9 cellular contexts compared by ENCODE assay signal in genomic region chr9:113375057-113376023, GRCh38. TPM values are rescaled to one million over a fixed set of nuclear protein-coding genes. Genes with fewer than 3 reads are reported as not detected.
A peak's percentile ranks its signal among the peaks of the same experiment; 100 is the strongest.
DNase-seq lines count a peak whose midpoint lies in the region; ATAC-seq and TF ChIP-seq lines count a peak whose summit lies in the region.
"Had no signal": no experiment of that assay in that cellular context is flagged by ENCODE, and none has a peak within 500 bp of the region (broad histone marks: within the 10 kb centered on the region; RNA-seq: fewer than 3 reads in every experiment).

No MANE protein-coding gene starts in this region.

- DNase-seq in CD8-positive, alpha-beta T cell = no peak
- no peak for DNase-seq in chondrocyte (ENCODE audit: low spot score)
- DNase-seq in naive thymus-derived CD8-positive, alpha-beta T cell = no peak
- no peak for DNase-seq in AML-193 (lab: John Stamatoyannopoulos, UW)
- no peak for DNase-seq in GDM1 (lab: John Stamatoyannopoulos, UW)
- no peak for DNase-seq in AG20443 (ENCODE audit: low spot score)
- no peak for DNase-seq in SW480 (ENCODE audit: low spot score)

- peak overlapping the region; percentile 68 for H3K4me2 ChIP-seq in Loucy (ENCODE audit: low read depth, low read length, poor library complexity, severe bottlenecking)

- peaks cover 13% of the 10 kb centered on the region for H3K4me1 Mint-ChIP-seq in CD8-positive, alpha-beta T cell (ENCODE audit: low read depth)
- peaks cover 6% of the 10 kb centered on the region for H3K4me1 Mint-ChIP-seq in chondrocyte (ENCODE audit: low read depth)
- H3K4me1 Mint-ChIP-seq in naive thymus-derived CD8-positive, alpha-beta T cell = peaks cover 7 to 22% (median 13%) of the 10 kb centered on the region in 4 donors

- H3K9ac ChIP-seq in Loucy (ENCODE audit: low read depth, low read length, poor library complexity, severe bottlenecking) = no peak overlapping the region

- H3K4me1 ChIP-seq in CD8-positive, alpha-beta T cell (ENCODE audit: insufficient read depth, low read length) = peaks cover 8% of the 10 kb centered on the region
- H3K4me1 ChIP-seq in Loucy (ENCODE audit: insufficient read depth, low read length, poor library complexity, severe bottlenecking) = no peaks in the 10 kb centered on the region

- peaks cover 8% of the 10 kb centered on the region for H3K36me3 ChIP-seq in CD8-positive, alpha-beta T cell (ENCODE audit: insufficient read depth, low read length)
- H3K36me3 ChIP-seq in Loucy (ENCODE audit: insufficient read depth, low read length) = no peaks in the 10 kb centered on the region

- no peak overlapping the region for H2AFZ ChIP-seq in Loucy (ENCODE audit: low read length)

- no peaks in the 10 kb centered on the region for H3F3A ChIP-seq in Loucy (ENCODE audit: low read depth)

- no peaks in the 10 kb centered on the region for H3K27me3 ChIP-seq in CD8-positive, alpha-beta T cell (ENCODE audit: insufficient read depth, low read length)
- no peaks in the 10 kb centered on the region for H3K27me3 ChIP-seq in Loucy (ENCODE audit: insufficient read depth, low read length, poor library complexity, severe bottlenecking)

- peak overlapping the region; percentile 86 for H3K4me3 Mint-ChIP-seq in CD8-positive, alpha-beta T cell
- H3K4me3 Mint-ChIP-seq in chondrocyte (ENCODE audit: unreplicated experiment) = peak overlapping the region; percentile 78
- peak overlapping the region; percentile 77 to 96 (median 84) for H3K4me3 Mint-ChIP-seq in naive thymus-derived CD8-positive, alpha-beta T cell

- CTCF ChIA-PET in CD8-positive, alpha-beta T cell (lab: Charles Lee) = no interaction called here

- peak overlapping the region; percentile 50 for H3K27ac Mint-ChIP-seq in CD8-positive, alpha-beta T cell
- H3K27ac Mint-ChIP-seq in chondrocyte (ENCODE audit: unreplicated experiment) = no peak overlapping the region
- peak overlapping the region; percentile 29 to 94 (median 90) for H3K27ac Mint-ChIP-seq in naive thymus-derived CD8-positive, alpha-beta T cell

- H3K27ac ChIP-seq in CD8-positive, alpha-beta T cell (ENCODE audit: low read depth, low read length) = no peak overlapping the region

- no peaks in the 10 kb centered on the region for H4K20me1 ChIP-seq in Loucy (ENCODE audit: insufficient read depth, low read length, poor library complexity, severe bottlenecking)

- TF ChIP-seq CTCF in CD8-positive, alpha-beta T cell (IDR thresholded peaks at IDR 0.05) = no peak
- TF ChIP-seq CTCF in Loucy (conservative IDR thresholded peaks at IDR 0.05; ENCODE audit: low read length) (no peak), chondrocyte (IDR thresholded peaks at IDR 0.05) (no peak)

- no peaks in the 10 kb centered on the region for H3K9me3 Mint-ChIP-seq in CD8-positive, alpha-beta T cell
- no peaks in the 10 kb centered on the region for H3K9me3 Mint-ChIP-seq in chondrocyte (ENCODE audit: low read depth)
- H3K9me3 Mint-ChIP-seq in naive thymus-derived CD8-positive, alpha-beta T cell = no peaks in the 10 kb centered on the region

- no peaks in the 10 kb centered on the region for H3K27me3 Mint-ChIP-seq in CD8-positive, alpha-beta T cell (ENCODE audit: low read depth)
- H3K27me3 Mint-ChIP-seq in chondrocyte (ENCODE audit: low read depth) = no peaks in the 10 kb centered on the region
- H3K27me3 Mint-ChIP-seq in naive thymus-derived CD8-positive, alpha-beta T cell = no peaks in the 10 kb centered on the region

- ATAC-seq in CD8-positive, alpha-beta T cell = no peak
- no peak for ATAC-seq in naive thymus-derived CD8-positive, alpha-beta T cell

- H3K9me2 ChIP-seq in Loucy (replicated peaks; ENCODE audit: low read depth, low read length) = no peaks in the 10 kb centered on the region

- peaks cover 29% of the 10 kb centered on the region for H3K36me3 Mint-ChIP-seq in CD8-positive, alpha-beta T cell
- peaks cover 3% of the 10 kb centered on the region for H3K36me3 Mint-ChIP-seq in chondrocyte (ENCODE audit: low read depth)
- peaks cover 0 to 15% (median 0%) of the 10 kb centered on the region in 3 donors for H3K36me3 Mint-ChIP-seq in naive thymus-derived CD8-positive, alpha-beta T cell

- H3K4me3 ChIP-seq in CD8-positive, alpha-beta T cell (ENCODE audit: low read depth, low read length) = no peak overlapping the region
- H3K4me3 ChIP-seq in Loucy (ENCODE audit: low read length, poor library complexity, severe bottlenecking) = peak overlapping the region; percentile 92

- peaks cover 15% of the 10 kb centered on the region for H3K79me2 ChIP-seq in Loucy (ENCODE audit: insufficient read depth, low read length)

- POLR2A ChIA-PET in CD8-positive, alpha-beta T cell (lab: Charles Lee) = no interaction called here
- POLR2A ChIA-PET in naive thymus-derived CD8-positive, alpha-beta T cell (lab: Charles Lee) = interaction anchor here (0.6 to 1.6 kb wide), 7 partner anchors 8 to 100 kb away, joined by 3 to 7 read pairs (median 4); partner anchors contain the start of genes ALAD, C9orf43, POLE3 and WDR31

- intact Hi-C loops in CD8-positive, alpha-beta T cell (cut with DNase I, micrococcal nuclease) = loop anchor here (1.0 to 2.0 kb wide), 4 partner anchors 35 to 100 kb away; partner anchors contain the start of genes WDR31 (in 2 of the 2), C9orf43 (in 1 of the 2), CDC26 (in 1 of the 2) and POLE3 (in 1 of the 2)

- H3K9me3 ChIP-seq in CD8-positive, alpha-beta T cell (ENCODE audit: low read length) = no peaks in the 10 kb centered on the region
- H3K9me3 ChIP-seq in Loucy (ENCODE audit: insufficient read depth, low read depth, low read length) = no peaks in the 10 kb centered on the region

RNA-seq across cellular contexts. Expression of gene HDHD3, which starts 1.4 kb away (rescaled TPM):
- total RNA-seq in CD8-positive, alpha-beta T cell = 10 to 100 TPM; 10.2 to 11.0 TPM
- 9.1 to 10.7 TPM (median 10.2 TPM) in 3 replicates for total RNA-seq in chondrocyte
- total RNA-seq in naive thymus-derived CD8-positive, alpha-beta T cell = 10 to 100 TPM; 26.2 to 26.5 TPM
- polyA plus RNA-seq in naive thymus-derived CD8-positive, alpha-beta T cell = 10 to 100 TPM; 24.1 to 45.2 (median 35.1) TPM

RNA-seq across cellular contexts. Expression of gene ALAD, which starts 25.7 kb away (rescaled TPM):
- 10 to 100 TPM; 11.2 to 11.5 TPM for total RNA-seq in CD8-positive, alpha-beta T cell
- 21.8 to 33.0 TPM (median 22.6 TPM) in 3 replicates for total RNA-seq in chondrocyte
- 10 to 100 TPM; 45.7 to 47.1 TPM for total RNA-seq in naive thymus-derived CD8-positive, alpha-beta T cell
- polyA plus RNA-seq in naive thymus-derived CD8-positive, alpha-beta T cell = 10 to 100 TPM; 19.2 to 29.4 (median 21.2) TPM

RNA-seq across cellular contexts. Expression of gene BSPRY, which starts 26.0 kb away (rescaled TPM):
- total RNA-seq in CD8-positive, alpha-beta T cell = not detected
- total RNA-seq in chondrocyte = not detected in 3 replicates
- under 1 TPM in 1 of 2 experiments, not detected in 1; 0.36 TPM for total RNA-seq in naive thymus-derived CD8-positive, alpha-beta T cell
- 1 to 10 TPM in 2 of 3 donors, under 1 TPM in 1; 0.52 to 1.3 (median 1.2) TPM for polyA plus RNA-seq in naive thymus-derived CD8-positive, alpha-beta T cell
- total RNA-seq: SK-MEL-5 had no signal

RNA-seq across cellular contexts. Expression of gene POLE3, which starts 35.1 kb away (rescaled TPM):
- 10 to 100 TPM; 77.4 to 79.3 TPM for total RNA-seq in CD8-positive, alpha-beta T cell
- total RNA-seq in chondrocyte = 28.4 to 41.7 TPM (median 29.5 TPM) in 3 replicates
- total RNA-seq in naive thymus-derived CD8-positive, alpha-beta T cell = 10 to 100 TPM; 59.5 to 64.2 TPM
- 100 to 1,000 TPM; 116 to 138 (median 125) TPM for polyA plus RNA-seq in naive thymus-derived CD8-positive, alpha-beta T cell

RNA-seq across cellular contexts. Expression of gene C9orf43, which starts 35.2 kb away (rescaled TPM):
- total RNA-seq in CD8-positive, alpha-beta T cell = under 1 TPM; 0.61 to 0.73 TPM
- 0.19 to 0.37 TPM in 2 of 3 replicates, not detected in the other for total RNA-seq in chondrocyte
- 1 to 10 TPM; 1.1 to 1.2 TPM for total RNA-seq in naive thymus-derived CD8-positive, alpha-beta T cell
- polyA plus RNA-seq in naive thymus-derived CD8-positive, alpha-beta T cell = under 1 TPM in 2 of 3 donors, not detected in 1; 0.55 to 0.81 TPM
